In the genomic region with DNA sequence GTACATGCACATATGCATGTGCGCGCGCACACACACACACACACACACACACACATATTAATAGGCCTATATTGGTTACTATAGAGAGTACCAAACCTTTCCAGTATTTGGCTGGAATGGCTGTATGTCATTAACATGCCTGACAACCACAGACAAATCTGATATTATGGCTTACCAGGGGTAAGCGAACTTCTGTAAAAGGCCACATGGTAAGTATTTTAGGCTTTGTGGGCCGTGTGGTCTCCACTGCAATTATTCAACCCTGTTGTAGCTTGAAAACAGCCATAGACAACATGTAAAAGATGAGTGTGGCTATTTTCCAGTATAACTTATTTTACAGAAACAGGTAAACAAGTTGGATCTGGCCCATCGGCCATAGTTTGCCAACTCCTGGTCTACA, we compare ENCODE assay signal across 27 cellular contexts.
"Had no signal": no experiment of that assay in that cellular context is flagged by ENCODE, and none has a peak within 500 bp of the region (broad histone marks: within the 10 kb centered on the region; RNA-seq: fewer than 3 reads in every experiment).

No MANE protein-coding gene starts in this region.

- H3K4me3 Mint-ChIP-seq: activated CD4-positive, alpha-beta memory T cell treated with anti-CD3 and anti-CD28 coated beads, Interleukin-2, amount 10 ng/mL, durations not matched to agents 7 days and 5 days; activated CD4-positive, alpha-beta T cell treated with anti-CD3 and anti-CD28 coated beads for 36 hours; activated CD4-positive, alpha-beta T cell treated with anti-CD3 and anti-CD28 coated beads, Interleukin-2, amount 10 ng/mL, durations not matched to agents 24 days and 14 days; activated naive CD8-positive, alpha-beta T cell; activated T-cell treated with anti-CD3 and anti-CD28 coated beads, Interleukin-2, amount 50 U/mL, for 4 hours; activated T-helper 17 cell treated with anti-CD3 and anti-CD28 coated beads, Interleukin-2, amount 50 U/mL, for 72 hours had no signal

- H3K27ac ChIP-seq: body of pancreas, colonic mucosa had no signal

- H3K4me1 Mint-ChIP-seq: activated T-helper 17 cell treated with anti-CD3 and anti-CD28 coated beads, Interleukin-2, amount 50 U/mL, for 72 hours had no signal

- H3K36me3 ChIP-seq: colonic mucosa had no signal

- DNase-seq: activated CD4-positive, alpha-beta memory T cell treated with anti-CD3 and anti-CD28 coated beads, Interleukin-2, amount 10 ng/mL, durations not matched to agents 7 days and 5 days; activated CD4-positive, alpha-beta T cell treated with anti-CD3 and anti-CD28 coated beads for 36 hours; activated CD4-positive, alpha-beta T cell treated with anti-CD3 and anti-CD28 coated beads, Interleukin-2, amount 10 ng/mL, durations not matched to agents 24 days and 14 days; activated CD4-positive, alpha-beta T cell treated with anti-CD3 and anti-CD28 coated beads, Interleukin-2, amount 50 U/mL, for 4 hours; activated CD4-positive, CD25-positive, alpha-beta regulatory T cell; activated CD4-positive, CD25-positive, alpha-beta regulatory T cell treated with anti-CD3 and anti-CD28 coated beads, Interleukin-2, amount 50 U/mL, for 72 hours; activated CD8-positive, alpha-beta memory T cell treated with anti-CD3 and anti-CD28 coated beads for 24 hours; activated effector memory CD4-positive, alpha-beta T cell treated with Interleukin-2 at 50 U/mL for 16 hours; activated gamma-delta T cell treated with Interleukin-2 at 50 U/mL for 16 hours; activated naive CD4-positive, alpha-beta T cell treated with anti-CD3 and anti-CD28 coated beads, Interleukin-2, amount 50 U/mL, for 16 hours; activated naive CD4-positive, alpha-beta T cell treated with Interleukin-2 at 50 U/mL for 16 hours; activated T-cell treated with anti-CD3 and anti-CD28 coated beads, Interleukin-2, amount 50 U/mL, for 4 hours; amniotic stem cell; anterior cingulate cortex; body of pancreas; caudate nucleus; colonic mucosa; effector CD8-positive, alpha-beta T cell; foreskin fibroblast; head of caudate nucleus; T-helper 2 cell had no signal

- H3K4me3 ChIP-seq: body of pancreas, colonic mucosa had no signal

- ATAC-seq: activated CD4-positive, alpha-beta T cell treated with anti-CD3 and anti-CD28 coated beads for 36 hours; activated T-cell treated with anti-CD3 and anti-CD28 coated beads, Interleukin-2, amount 50 U/mL, for 4 hours; activated T-helper 17 cell treated with anti-CD3 and anti-CD28 coated beads, Interleukin-2, amount 50 U/mL, for 72 hours; body of pancreas; esophagus mucosa had no signal

- H3K36me3 Mint-ChIP-seq: activated naive CD8-positive, alpha-beta T cell had no signal

- H3K27me3 Mint-ChIP-seq: activated CD4-positive, alpha-beta memory T cell treated with anti-CD3 and anti-CD28 coated beads, Interleukin-2, amount 10 ng/mL, durations not matched to agents 7 days and 5 days; activated CD4-positive, alpha-beta T cell treated with anti-CD3 and anti-CD28 coated beads for 36 hours; activated CD4-positive, alpha-beta T cell treated with anti-CD3 and anti-CD28 coated beads, Interleukin-2, amount 10 ng/mL, durations not matched to agents 24 days and 14 days; activated naive CD8-positive, alpha-beta T cell; activated T-helper 17 cell treated with anti-CD3 and anti-CD28 coated beads, Interleukin-2, amount 50 U/mL, for 72 hours had no signal

- FAIRE-seq: endometrium, endothelial cell of umbilical vein, frontal cortex had no signal

- H3K27me3 ChIP-seq: body of pancreas, colonic mucosa had no signal

- H3K9me3 Mint-ChIP-seq: activated CD4-positive, alpha-beta memory T cell treated with anti-CD3 and anti-CD28 coated beads, Interleukin-2, amount 10 ng/mL, durations not matched to agents 7 days and 5 days; activated CD4-positive, alpha-beta T cell treated with anti-CD3 and anti-CD28 coated beads, Interleukin-2, amount 10 ng/mL, durations not matched to agents 24 days and 14 days; activated T-cell treated with anti-CD3 and anti-CD28 coated beads, Interleukin-2, amount 50 U/mL, for 4 hours; activated T-helper 17 cell treated with anti-CD3 and anti-CD28 coated beads, Interleukin-2, amount 50 U/mL, for 72 hours had no signal

- H3K27ac Mint-ChIP-seq: activated CD4-positive, alpha-beta memory T cell treated with anti-CD3 and anti-CD28 coated beads, Interleukin-2, amount 10 ng/mL, durations not matched to agents 7 days and 5 days; activated CD4-positive, alpha-beta T cell treated with anti-CD3 and anti-CD28 coated beads for 36 hours; activated CD4-positive, alpha-beta T cell treated with anti-CD3 and anti-CD28 coated beads, Interleukin-2, amount 10 ng/mL, durations not matched to agents 24 days and 14 days; activated naive CD8-positive, alpha-beta T cell; activated T-helper 17 cell treated with anti-CD3 and anti-CD28 coated beads, Interleukin-2, amount 50 U/mL, for 72 hours had no signal

- H3K9me3 ChIP-seq: body of pancreas, colonic mucosa had no signal

- H3K4me1 ChIP-seq: colonic mucosa had no signal
